Comparison of ENCODE assay signal across 8 cellular contexts in the genomic region with DNA sequence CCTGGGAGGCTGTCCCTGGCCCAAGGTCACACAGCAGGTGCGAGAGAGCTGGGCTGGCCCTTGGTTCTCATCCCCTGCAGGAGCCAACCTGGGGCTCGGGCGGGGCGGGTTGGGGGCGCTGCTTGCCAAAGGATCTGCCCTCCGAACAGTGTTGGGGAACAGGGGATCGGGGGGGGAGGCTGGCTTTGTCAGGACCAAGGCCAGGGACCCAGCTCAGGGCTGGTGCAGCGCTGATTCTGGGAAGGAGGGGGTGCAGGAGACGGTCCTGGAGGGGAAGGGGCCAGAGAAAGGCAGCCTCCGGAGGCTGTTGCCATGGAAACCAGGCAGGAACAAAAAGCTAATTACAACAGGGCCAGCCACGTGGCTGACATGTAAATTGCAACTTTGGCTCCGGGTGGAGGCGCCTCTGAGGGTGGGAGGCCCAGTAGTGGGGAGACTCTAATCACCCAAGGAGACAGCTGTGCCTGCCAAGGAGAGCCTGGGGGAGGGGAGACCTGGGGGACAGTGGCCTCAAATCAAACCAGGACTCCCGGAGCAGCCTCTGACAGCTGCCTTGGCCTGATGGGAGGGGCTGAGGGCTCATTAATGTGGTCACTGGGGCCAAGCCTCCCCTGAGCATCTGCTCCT. TPM values are rescaled to one million over a fixed set of nuclear protein-coding genes. Genes with fewer than 3 reads are reported as not detected.
DNase-seq lines count a peak whose midpoint lies in the region; ATAC-seq, FAIRE-seq and TF ChIP-seq lines count a peak whose summit lies in the region.

No MANE protein-coding gene starts in this region.

- BruUV-seq in HepG2 (replicated peaks; lab: Mats Ljungman, UMichigan), result no TSS peak

- H2AFZ ChIP-seq in HepG2 (ENCODE audit: low read length), result no peak overlapping the region

- H3K9me3 ChIP-seq in HepG2 (ENCODE audit: low read length) (no peaks in the 10 kb centered on the region), right lobe of liver (no peaks in the 10 kb centered on the region), adrenal gland (replicated peaks in 1 of 3) (no peaks in the 10 kb centered on the region)

- TF ChIP-seq EP300 in HepG2 (IDR thresholded peaks at IDR 0.05; ENCODE audit: low read depth in 2 of 2, low read length in 2 of 2), result no peak
- no peak for TF ChIP-seq EP300 in HepG2 (CRISPR knock-in tag; IDR thresholded peaks at IDR 0.05; ENCODE audit: borderline replicate concordance)

- DNase-seq in HepG2 (ENCODE audit: low spot score) (peak; percentile 55), right lobe of liver (no peak), NCI-H446 (lab: John Stamatoyannopoulos, UW) (peak; percentile 39 to 67), adrenal gland (peak in 5 of 7 donors; percentile 35 to 54 (median 42)), iris pigment epithelial cell (ENCODE audit: low read depth) (peak; percentile 44), NCI-H187 (lab: John Stamatoyannopoulos, UW) (no peak)
- DNase-seq in activated CD4-positive, CD25-positive, alpha-beta regulatory T cell treated with anti-CD3 and anti-CD28 coated beads, Interleukin-2, amount 50 U/mL, for 72 hours, result no peak

- H3K36me3 ChIP-seq in HepG2 (replicated peaks in 1 of 2; ENCODE audit: control insufficient read depth in 1 of 2, insufficient read depth in 2 of 2, low read length in 2 of 2), result peaks cover 0 to 2% of the 10 kb centered on the region in 2 experiments; a peak in 1 of 5 replicates
- no peaks in the 10 kb centered on the region for H3K36me3 ChIP-seq in right lobe of liver
- H3K36me3 ChIP-seq in adrenal gland (replicated peaks in 1 of 2), result no peaks in the 10 kb centered on the region

- peak overlapping the region; percentile 98 for H3K4me2 ChIP-seq in HepG2 (ENCODE audit: low read depth, low read length)

- ATAC-seq in HepG2 (no peak), right lobe of liver (no peak), HG03175 (IDR thresholded peaks at IDR 0.05; ENCODE audit: unreplicated experiment) (no peak)

- intact Hi-C loops in HepG2 (cut with micrococcal nuclease; ENCODE audit: unreplicated experiment) (loop anchor here (5.0 kb wide), 1 partner anchor 98 kb away; no protein-coding TSS in a partner anchor), right lobe of liver (cut with DNase I) (no loop called here), adrenal gland (cut with DNase I) (no loop called here)

- H3K27ac ChIP-seq in HepG2 (ENCODE audit: extremely low read length, insufficient read depth, low read length) (no peak overlapping the region), right lobe of liver (no peak overlapping the region), adrenal gland (no peak overlapping the region)

- TF ChIP-seq CTCF in HepG2 (CRISPR knock-in tag; IDR thresholded peaks at IDR 0.05), result peak; percentile 27; the same call in 1 of the 2 replicates
- no peak for TF ChIP-seq CTCF in right lobe of liver (IDR thresholded peaks at IDR 0.05)
- no peak for TF ChIP-seq CTCF in adrenal gland (IDR thresholded peaks at IDR 0.05)

- in situ Hi-C loops in HepG2 (cut with HindIII; ENCODE audit: extremely low pct_ligation_motif_present, low pct_unique_long_range_greater_than_20kb), result loop anchor here (5.0 kb wide), 1 partner anchor 98 kb away; no protein-coding TSS in a partner anchor

- peak overlapping the region; percentile 78 for H3K9ac ChIP-seq in HepG2 (ENCODE audit: insufficient read depth, low read depth, low read length)

- H3K4me1 ChIP-seq in HepG2 (ENCODE audit: insufficient read depth, low read length) (peaks cover 39% of the 10 kb centered on the region), right lobe of liver (peaks cover 0 to 12% (median 0%) of the 10 kb centered on the region in 4 donors), adrenal gland (replicated peaks in 1 of 2) (peaks cover 25 to 56% of the 10 kb centered on the region in 2 donors)

- H3K27me3 ChIP-seq in HepG2 (ENCODE audit: control insufficient read depth in 1 of 2, insufficient read depth in 2 of 2, low read length in 2 of 2) (no peaks in the 10 kb centered on the region; a peak in 1 of 5 replicates), right lobe of liver (peaks cover 0 to 16% of the 10 kb centered on the region in 2 donors), adrenal gland (no peaks in the 10 kb centered on the region)

- H4K20me1 ChIP-seq in HepG2 (ENCODE audit: insufficient read depth, low read length), result peaks cover 44% of the 10 kb centered on the region

- no peak for FAIRE-seq in HepG2 (lab: Jason Lieb, UNC)

- CTCF ChIA-PET in HepG2 (lab: Yijun Ruan, JAX; ENCODE audit: low intra/inter-chr PET ratio, low total read pairs), result no interaction called here

- H3K79me2 ChIP-seq in HepG2 (ENCODE audit: insufficient read depth, low read length), result peaks cover 37% of the 10 kb centered on the region

- POLR2A ChIA-PET in HepG2 (lab: Yijun Ruan, JAX), result interaction anchor here (0.8 to 4.8 kb wide), 11 partner anchors 9 to 109 kb away, joined by 3 to 86 read pairs (median 13); partner anchors contain the start of genes DBNDD1, DEF8 and TCF25

- no peak for TF ChIP-seq RAD21 in HepG2 (CRISPR knock-in tag; IDR thresholded peaks at IDR 0.05)

- 31% methylated on average over 13 of the region's 14 CpGs for WGBS in HepG2 (ENCODE audit: low lambda C conversion rate)
- 2% methylated on average over 7 of the region's 14 CpGs for WGBS in right lobe of liver (ENCODE audit: insufficient coverage, low coverage, low lambda C conversion rate, missing lambda C conversion rate)
- 8 to 14% (median 11%) methylated on average over 9 to 14 of the region's 14 CpGs for WGBS in adrenal gland, 4 donors

- peak overlapping the region; percentile 74 to 90 (median 81) for H3K4me3 ChIP-seq in HepG2 (replicated peaks in 1 of 3; ENCODE audit: insufficient read depth in 1 of 3, low read depth in 2 of 3, low read length in 3 of 3)
- H3K4me3 ChIP-seq in right lobe of liver, result no peak overlapping the region
- H3K4me3 ChIP-seq in adrenal gland, result peak overlapping the region in 1 of 4 donors; percentile 67

- TF ChIP-seq POLR2A in HepG2 (IDR thresholded peaks at IDR 0.05; ENCODE audit: insufficient read depth in 1 of 2, low read depth in 2 of 2, low read length in 2 of 2), result no peak
- TF ChIP-seq POLR2A in right lobe of liver (IDR thresholded peaks at IDR 0.05), result no peak
- TF ChIP-seq POLR2A in adrenal gland (IDR thresholded peaks at IDR 0.05), result no peak

RNA-seq across cellular contexts. Expression of gene TUBB3, which starts 1.3 kb away (rescaled TPM):
- total RNA-seq in HepG2 (2016; rRNA removed; fragmentation: Illumina TruSeq; extraction: Trizol), result 161 and 185 TPM in 2 replicates
- 94.2 and 96.8 TPM in 2 replicates for total RNA-seq in HepG2 (2016; cell fraction: cytosol; rRNA removed; fragmentation: Illumina TruSeq; extraction: Trizol; ENCODE audit: low read depth)
- total RNA-seq in HepG2 (2016; cell fraction: insoluble cytoplasmic fraction; rRNA removed; fragmentation: Illumina TruSeq; extraction: Trizol), result 145 and 195 TPM in 2 replicates
- 140 and 142 TPM in 2 replicates for total RNA-seq in HepG2 (2016; cell fraction: membrane; rRNA removed; fragmentation: Illumina TruSeq; extraction: Trizol)
- total RNA-seq in HepG2 (2016; cell fraction: nucleus; rRNA removed; fragmentation: Illumina TruSeq; extraction: Trizol), result 81.3 and 94.7 TPM in 2 replicates
- polyA plus RNA-seq in HepG2 (2011; rRNA removed), result 110 and 152 TPM in 2 replicates
- polyA plus RNA-seq in HepG2 (2011; cell fraction: cytosol; rRNA removed), result 84.2 and 120 TPM in 2 replicates
- polyA plus RNA-seq in HepG2 (2011; cell fraction: nucleus; rRNA removed), result 168 and 179 TPM in 2 replicates
- polyA plus RNA-seq in HepG2 (2012), result 45.2 and 119 TPM in 2 replicates
- polyA plus RNA-seq in HepG2 (2016; cell fraction: cytosol; fragmentation: Illumina TruSeq; extraction: Trizol; ENCODE audit: low read depth), result 63.1 and 64.3 TPM in 2 replicates
- 127 and 159 TPM in 2 replicates for polyA plus RNA-seq in HepG2 (2016; cell fraction: insoluble cytoplasmic fraction; fragmentation: Illumina TruSeq; extraction: Trizol; ENCODE audit: low read depth)
- polyA plus RNA-seq in HepG2 (2016; cell fraction: membrane; fragmentation: Illumina TruSeq; extraction: Trizol; ENCODE audit: low read depth), result 87.3 and 99.0 TPM in 2 replicates
- 138 and 154 TPM in 2 replicates for polyA plus RNA-seq in HepG2 (2016; cell fraction: nucleus; fragmentation: Illumina TruSeq; extraction: Trizol; ENCODE audit: insufficient read depth, low read depth)
- polyA minus RNA-seq in HepG2 (2011; rRNA and poly(A)+ RNA removed; ENCODE audit: low replicate concordance), result 34.9 and 340 TPM in 2 replicates
- polyA minus RNA-seq in HepG2 (2011; cell fraction: cytosol; rRNA and poly(A)+ RNA removed), result 99.4 and 107 TPM in 2 replicates
- 34.8 and 42.6 TPM in 2 replicates for polyA minus RNA-seq in HepG2 (2011; cell fraction: nucleus; rRNA and poly(A)+ RNA removed)
- under 1 TPM in 4 of 6 experiments, not detected in 2; 0.13 to 0.86 (median 0.36) TPM for total RNA-seq in right lobe of liver
- 10 to 100 TPM in 7 of 8 donors, 1 to 10 TPM in 1; 6.4 to 63.8 (median 18.2) TPM for total RNA-seq in adrenal gland
- 10 to 100 TPM; 12.5 to 13.2 (median 12.9) TPM for polyA plus RNA-seq in adrenal gland

RNA-seq across cellular contexts. Expression of gene MC1R, which starts 5.7 kb away (rescaled TPM):
- 7.2 and 9.1 TPM in 2 replicates for total RNA-seq in HepG2 (2016; rRNA removed; fragmentation: Illumina TruSeq; extraction: Trizol)
- 3.5 and 3.7 TPM in 2 replicates for total RNA-seq in HepG2 (2016; cell fraction: cytosol; rRNA removed; fragmentation: Illumina TruSeq; extraction: Trizol; ENCODE audit: low read depth)
- 8.1 and 8.7 TPM in 2 replicates for total RNA-seq in HepG2 (2016; cell fraction: insoluble cytoplasmic fraction; rRNA removed; fragmentation: Illumina TruSeq; extraction: Trizol)
- total RNA-seq in HepG2 (2016; cell fraction: membrane; rRNA removed; fragmentation: Illumina TruSeq; extraction: Trizol), result 8.1 and 9.5 TPM in 2 replicates
- 7.2 and 7.7 TPM in 2 replicates for total RNA-seq in HepG2 (2016; cell fraction: nucleus; rRNA removed; fragmentation: Illumina TruSeq; extraction: Trizol)
- 14.8 and 20.0 TPM in 2 replicates for polyA plus RNA-seq in HepG2 (2011; rRNA removed)
- 14.8 and 18.9 TPM in 2 replicates for polyA plus RNA-seq in HepG2 (2011; cell fraction: cytosol; rRNA removed)
- polyA plus RNA-seq in HepG2 (2011; cell fraction: nucleus; rRNA removed), result 89.3 and 96.4 TPM in 2 replicates
- polyA plus RNA-seq in HepG2 (2012), result 6.5 and 12.0 TPM in 2 replicates
- 2.9 and 3.1 TPM in 2 replicates for polyA plus RNA-seq in HepG2 (2016; cell fraction: cytosol; fragmentation: Illumina TruSeq; extraction: Trizol; ENCODE audit: low read depth)
- 6.7 and 7.1 TPM in 2 replicates for polyA plus RNA-seq in HepG2 (2016; cell fraction: insoluble cytoplasmic fraction; fragmentation: Illumina TruSeq; extraction: Trizol; ENCODE audit: low read depth)
- polyA plus RNA-seq in HepG2 (2016; cell fraction: membrane; fragmentation: Illumina TruSeq; extraction: Trizol; ENCODE audit: low read depth), result 6.5 and 7.5 TPM in 2 replicates
- polyA plus RNA-seq in HepG2 (2016; cell fraction: nucleus; fragmentation: Illumina TruSeq; extraction: Trizol; ENCODE audit: insufficient read depth, low read depth), result 17.7 and 19.3 TPM in 2 replicates
- 23.7 and 30.7 TPM in 2 replicates for polyA minus RNA-seq in HepG2 (2011; rRNA and poly(A)+ RNA removed; ENCODE audit: low replicate concordance)
- 5.4 and 5.5 TPM in 2 replicates for polyA minus RNA-seq in HepG2 (2011; cell fraction: cytosol; rRNA and poly(A)+ RNA removed)
- 16.0 and 17.0 TPM in 2 replicates for polyA minus RNA-seq in HepG2 (2011; cell fraction: nucleus; rRNA and poly(A)+ RNA removed)
- 1 to 10 TPM in 2 of 6 experiments, under 1 TPM in 4; 0.31 to 1.6 (median 0.77) TPM for total RNA-seq in right lobe of liver
- total RNA-seq in adrenal gland, result 1 to 10 TPM in 7 of 8 donors, under 1 TPM in 1; 0.72 to 8.2 (median 5.7) TPM
- 10 to 100 TPM in 2 of 3 donors, under 1 TPM in 1; 0.55 to 20.4 (median 10.0) TPM for polyA plus RNA-seq in adrenal gland

RNA-seq across cellular contexts. Expression of gene DEF8, which starts 24.1 kb away (rescaled TPM):
- 98.5 and 107 TPM in 2 replicates for total RNA-seq in HepG2 (2016; rRNA removed; fragmentation: Illumina TruSeq; extraction: Trizol)
- 134 and 176 TPM in 2 replicates for total RNA-seq in HepG2 (2016; cell fraction: cytosol; rRNA removed; fragmentation: Illumina TruSeq; extraction: Trizol; ENCODE audit: low read depth)
- total RNA-seq in HepG2 (2016; cell fraction: insoluble cytoplasmic fraction; rRNA removed; fragmentation: Illumina TruSeq; extraction: Trizol), result 103 and 113 TPM in 2 replicates
- total RNA-seq in HepG2 (2016; cell fraction: membrane; rRNA removed; fragmentation: Illumina TruSeq; extraction: Trizol), result 127 and 160 TPM in 2 replicates
- total RNA-seq in HepG2 (2016; cell fraction: nucleus; rRNA removed; fragmentation: Illumina TruSeq; extraction: Trizol), result 48.8 and 61.5 TPM in 2 replicates
- 98.2 and 108 TPM in 2 replicates for polyA plus RNA-seq in HepG2 (2011; rRNA removed)
- polyA plus RNA-seq in HepG2 (2011; cell fraction: cytosol; rRNA removed), result 100 and 138 TPM in 2 replicates
- 490 and 545 TPM in 2 replicates for polyA plus RNA-seq in HepG2 (2011; cell fraction: nucleus; rRNA removed)
- 37.2 and 56.0 TPM in 2 replicates for polyA plus RNA-seq in HepG2 (2012)
- 170 and 205 TPM in 2 replicates for polyA plus RNA-seq in HepG2 (2016; cell fraction: cytosol; fragmentation: Illumina TruSeq; extraction: Trizol; ENCODE audit: low read depth)
- 116 and 132 TPM in 2 replicates for polyA plus RNA-seq in HepG2 (2016; cell fraction: insoluble cytoplasmic fraction; fragmentation: Illumina TruSeq; extraction: Trizol; ENCODE audit: low read depth)
- polyA plus RNA-seq in HepG2 (2016; cell fraction: membrane; fragmentation: Illumina TruSeq; extraction: Trizol; ENCODE audit: low read depth), result 126 and 153 TPM in 2 replicates
- polyA plus RNA-seq in HepG2 (2016; cell fraction: nucleus; fragmentation: Illumina TruSeq; extraction: Trizol; ENCODE audit: insufficient read depth, low read depth), result 123 and 136 TPM in 2 replicates
- polyA minus RNA-seq in HepG2 (2011; rRNA and poly(A)+ RNA removed; ENCODE audit: low replicate concordance), result 22.3 and 116 TPM in 2 replicates
- polyA minus RNA-seq in HepG2 (2011; cell fraction: cytosol; rRNA and poly(A)+ RNA removed), result 31.8 and 36.4 TPM in 2 replicates
- 46.0 and 51.1 TPM in 2 replicates for polyA minus RNA-seq in HepG2 (2011; cell fraction: nucleus; rRNA and poly(A)+ RNA removed)
- 10 to 100 TPM; 16.7 to 44.1 (median 20.7) TPM for total RNA-seq in right lobe of liver
- 10 to 100 TPM; 44.2 to 95.0 (median 62.7) TPM for total RNA-seq in adrenal gland
- polyA plus RNA-seq in adrenal gland, result 10 to 100 TPM; 21.4 to 89.1 (median 89.0) TPM

RNA-seq across cellular contexts. Expression of gene TCF25, which starts 51.0 kb away (rescaled TPM):
- total RNA-seq in HepG2 (2016; rRNA removed; fragmentation: Illumina TruSeq; extraction: Trizol) (98.4 and 138 TPM in 2 replicates), right lobe of liver (10 to 100 TPM; 66.6 to 91.6 (median 77.9) TPM), adrenal gland (100 to 1,000 TPM; 177 to 237 (median 207) TPM)
- 70.6 and 87.2 TPM in 2 replicates for total RNA-seq in HepG2 (2016; cell fraction: cytosol; rRNA removed; fragmentation: Illumina TruSeq; extraction: Trizol; ENCODE audit: low read depth)
- 75.7 and 144 TPM in 2 replicates for total RNA-seq in HepG2 (2016; cell fraction: insoluble cytoplasmic fraction; rRNA removed; fragmentation: Illumina TruSeq; extraction: Trizol)
- total RNA-seq in HepG2 (2016; cell fraction: membrane; rRNA removed; fragmentation: Illumina TruSeq; extraction: Trizol), result 50.6 and 58.6 TPM in 2 replicates
- total RNA-seq in HepG2 (2016; cell fraction: nucleus; rRNA removed; fragmentation: Illumina TruSeq; extraction: Trizol), result 110 and 124 TPM in 2 replicates
- polyA plus RNA-seq in HepG2 (2011; rRNA removed) (206 and 274 TPM in 2 replicates), adrenal gland (100 to 1,000 TPM; 215 to 438 (median 253) TPM)
- polyA plus RNA-seq in HepG2 (2011; cell fraction: cytosol; rRNA removed), result 65.2 and 80.6 TPM in 2 replicates
- 1,625 and 1,754 TPM in 2 replicates for polyA plus RNA-seq in HepG2 (2011; cell fraction: nucleus; rRNA removed)
- polyA plus RNA-seq in HepG2 (2012), result 188 and 209 TPM in 2 replicates
- polyA plus RNA-seq in HepG2 (2016; cell fraction: cytosol; fragmentation: Illumina TruSeq; extraction: Trizol; ENCODE audit: low read depth), result 17.8 and 22.1 TPM in 2 replicates
- 69.5 and 77.6 TPM in 2 replicates for polyA plus RNA-seq in HepG2 (2016; cell fraction: insoluble cytoplasmic fraction; fragmentation: Illumina TruSeq; extraction: Trizol; ENCODE audit: low read depth)
- 24.7 and 32.6 TPM in 2 replicates for polyA plus RNA-seq in HepG2 (2016; cell fraction: membrane; fragmentation: Illumina TruSeq; extraction: Trizol; ENCODE audit: low read depth)
- 312 and 330 TPM in 2 replicates for polyA plus RNA-seq in HepG2 (2016; cell fraction: nucleus; fragmentation: Illumina TruSeq; extraction: Trizol; ENCODE audit: insufficient read depth, low read depth)
- polyA minus RNA-seq in HepG2 (2011; rRNA and poly(A)+ RNA removed; ENCODE audit: low replicate concordance), result 107 and 121 TPM in 2 replicates
- polyA minus RNA-seq in HepG2 (2011; cell fraction: cytosol; rRNA and poly(A)+ RNA removed), result 35.2 and 43.3 TPM in 2 replicates
- polyA minus RNA-seq in HepG2 (2011; cell fraction: nucleus; rRNA and poly(A)+ RNA removed), result 166 and 179 TPM in 2 replicates

Comparison
In these comparisons a context has a peak if more than half of its experiments do, and no peak if none do; other contexts are left out.
1. DNase-seq: peak in HepG2 (single experiment), NCI-H446 (2 of 2), adrenal gland (5 of 7) and iris pigment epithelial cell (single experiment); none in right lobe of liver (0 of 3), NCI-H187 (0 of 2) and activated CD4-positive, CD25-positive, alpha-beta regulatory T cell treated with anti-CD3 and anti-CD28 coated beads, Interleukin-2, amount 50 U/mL, for 72 hours (single experiment).
2. H3K4me3 ChIP-seq: peak in HepG2 (3 of 3); none in right lobe of liver (0 of 3).